In genomic region chr21:43867936-43868335, GRCh38 we compare ENCODE assay signal across 16 cellular contexts. TPM values are rescaled to one million over a fixed set of nuclear protein-coding genes. Genes with fewer than 3 reads are reported as not detected.
DNase-seq lines count a peak whose midpoint lies in the region; ATAC-seq and TF ChIP-seq lines count a peak whose summit lies in the region.
"Had no signal": no experiment of that assay in that cellular context is flagged by ENCODE, and none has a peak within 500 bp of the region (broad histone marks: within the 10 kb centered on the region; RNA-seq: fewer than 3 reads in every experiment).

No MANE protein-coding gene starts in this region.

- H3K9ac ChIP-seq in mesendoderm (ENCODE audit: low read length), result no peak overlapping the region

- no peaks in the 10 kb centered on the region for H3K9me3 ChIP-seq in lower lobe of right lung
- H3K9me3 ChIP-seq: BE2C, gastroesophageal sphincter, SJCRH30 had no signal

- H4K8ac ChIP-seq in mesendoderm (ENCODE audit: low read depth, low read length), result no peak overlapping the region

- no peaks in the 10 kb centered on the region for H3K27me3 Mint-ChIP-seq in stimulated activated naive CD8-positive, alpha-beta T cell treated with anti-CD3 and anti-CD28 coated beads, Interleukin-15, Interleukin-2, amounts not matched to agents 100 ng/mL and 50 ng/mL, for 24 hours
- no peaks in the 10 kb centered on the region for H3K27me3 Mint-ChIP-seq in activated naive CD8-positive, alpha-beta T cell treated with anti-CD3 and anti-CD28 coated beads, Interleukin-2, amount 10 ng/mL, durations not matched to agents 7 days and 5 days
- H3K27me3 Mint-ChIP-seq in mesothelial cell of epicardium (ENCODE audit: low read depth) (no peaks in the 10 kb centered on the region), type B pancreatic cell (peaks cover 2% of the 10 kb centered on the region)

- H3K36me3 Mint-ChIP-seq in stimulated activated naive CD8-positive, alpha-beta T cell treated with anti-CD3 and anti-CD28 coated beads, Interleukin-15, Interleukin-2, amounts not matched to agents 100 ng/mL and 50 ng/mL, for 24 hours (ENCODE audit: low read depth), result peaks cover 48% of the 10 kb centered on the region
- peaks cover 37% of the 10 kb centered on the region for H3K36me3 Mint-ChIP-seq in activated naive CD8-positive, alpha-beta T cell treated with anti-CD3 and anti-CD28 coated beads, Interleukin-2, amount 10 ng/mL, durations not matched to agents 7 days and 5 days
- H3K36me3 Mint-ChIP-seq in mesothelial cell of epicardium (peaks cover 24% of the 10 kb centered on the region), type B pancreatic cell (peaks cover 22% of the 10 kb centered on the region)

- WGBS in mesendoderm (ENCODE audit: extremely low coverage, insufficient coverage, low lambda C conversion rate), result no CpG with 5 or more reads among the region's 7 CpGs

- POLR2A ChIA-PET in activated naive CD8-positive, alpha-beta T cell treated with anti-CD3 and anti-CD28 coated beads, Interleukin-2, amount 10 ng/mL, durations not matched to agents 7 days and 5 days (lab: Charles Lee), result no interaction called here

- H2BK5ac ChIP-seq in mesendoderm (ENCODE audit: low read length), result no peak overlapping the region

- H2AK5ac ChIP-seq in mesendoderm (ENCODE audit: low read length), result no peak overlapping the region

- H3K4me1 ChIP-seq in lower lobe of right lung (peaks cover 39% of the 10 kb centered on the region), mesendoderm (ENCODE audit: control insufficient read depth, low read depth, low read length) (no peaks in the 10 kb centered on the region)
- H3K4me1 ChIP-seq: BE2C had no signal

- peak overlapping the region; percentile 64 for H3K4me3 Mint-ChIP-seq in stimulated activated naive CD8-positive, alpha-beta T cell treated with anti-CD3 and anti-CD28 coated beads, Interleukin-15, Interleukin-2, amounts not matched to agents 100 ng/mL and 50 ng/mL, for 24 hours
- H3K4me3 Mint-ChIP-seq in activated naive CD8-positive, alpha-beta T cell treated with anti-CD3 and anti-CD28 coated beads, Interleukin-2, amount 10 ng/mL, durations not matched to agents 7 days and 5 days, result peak overlapping the region; percentile 87
- H3K4me3 Mint-ChIP-seq in mesothelial cell of epicardium (peak overlapping the region; percentile 71), type B pancreatic cell (peak overlapping the region; percentile 89)

- no peaks in the 10 kb centered on the region for H3K79me2 ChIP-seq in mesendoderm (ENCODE audit: control insufficient read depth, insufficient read depth, low read length)

- no peaks in the 10 kb centered on the region for H3K79me1 ChIP-seq in mesendoderm (ENCODE audit: low read length)

- TF ChIP-seq CTCF in mesothelial cell of epicardium (IDR thresholded peaks at IDR 0.05; ENCODE audit: unreplicated experiment) (no peak), type B pancreatic cell (conservative IDR thresholded peaks at IDR 0.05) (no peak), lower lobe of right lung (IDR thresholded peaks at IDR 0.05) (no peak)

- H3K27ac ChIP-seq in lower lobe of right lung (no peak overlapping the region), mesendoderm (ENCODE audit: low read depth, low read length) (no peak overlapping the region)
- H3K27ac ChIP-seq: SJCRH30 had no signal

- H3K56ac ChIP-seq in mesendoderm (ENCODE audit: low read length), result no peak overlapping the region

- no peak overlapping the region for H3K4me2 ChIP-seq in mesendoderm (ENCODE audit: low read length)

- peaks cover 57% of the 10 kb centered on the region for H3K4me1 Mint-ChIP-seq in stimulated activated naive CD8-positive, alpha-beta T cell treated with anti-CD3 and anti-CD28 coated beads, Interleukin-15, Interleukin-2, amounts not matched to agents 100 ng/mL and 50 ng/mL, for 24 hours (ENCODE audit: low read depth)
- H3K4me1 Mint-ChIP-seq in activated naive CD8-positive, alpha-beta T cell treated with anti-CD3 and anti-CD28 coated beads, Interleukin-2, amount 10 ng/mL, durations not matched to agents 7 days and 5 days, result peaks cover 45% of the 10 kb centered on the region
- H3K4me1 Mint-ChIP-seq in mesothelial cell of epicardium, result peaks cover 32% of the 10 kb centered on the region
- H3K4me1 Mint-ChIP-seq in type B pancreatic cell (ENCODE audit: unreplicated experiment), result peaks cover 26% of the 10 kb centered on the region

- H3K27ac Mint-ChIP-seq in stimulated activated naive CD8-positive, alpha-beta T cell treated with anti-CD3 and anti-CD28 coated beads, Interleukin-15, Interleukin-2, amounts not matched to agents 100 ng/mL and 50 ng/mL, for 24 hours, result peak overlapping the region; percentile 88
- peak overlapping the region; percentile 17 for H3K27ac Mint-ChIP-seq in activated naive CD8-positive, alpha-beta T cell treated with anti-CD3 and anti-CD28 coated beads, Interleukin-2, amount 10 ng/mL, durations not matched to agents 7 days and 5 days
- H3K27ac Mint-ChIP-seq in mesothelial cell of epicardium (peak overlapping the region; percentile 94), type B pancreatic cell (peak overlapping the region; percentile 92)

- H3K23ac ChIP-seq in mesendoderm (ENCODE audit: low read length), result no peak overlapping the region

- H3K4me3 ChIP-seq in lower lobe of right lung (no peak overlapping the region), mesendoderm (ENCODE audit: low read length) (no peak overlapping the region)
- H3K4me3 ChIP-seq: gastroesophageal sphincter, SJCRH30 had no signal

- intact Hi-C loops in lower lobe of right lung (cut with DNase I), result no loop called here

- DNase-seq in stimulated activated naive CD8-positive, alpha-beta T cell treated with anti-CD3 and anti-CD28 coated beads, Interleukin-15, Interleukin-2, amounts not matched to agents 100 U/mL and 50 U/mL, for 24 hours, result no peak
- no peak for DNase-seq in activated naive CD8-positive, alpha-beta T cell treated with anti-CD3 and anti-CD28 coated beads, Interleukin-2, amount 10 ng/mL, durations not matched to agents 7 days and 5 days
- DNase-seq in mesothelial cell of epicardium (ENCODE audit: low spot score in 2 of 2, unreplicated experiment in 2 of 2) (no peak), type B pancreatic cell (ENCODE audit: extremely low spot score, unreplicated experiment) (no peak), lower lobe of right lung (no peak), mesendoderm (no peak)
- DNase-seq: activated CD4-positive, CD25-positive, alpha-beta regulatory T cell; BE2C; dermis blood vessel endothelial cell; GF-D8; NCI-H146; NCI-H526 treated with DMSO at 0.1 percent for 48 hours; SJCRH30 had no signal

- no peak overlapping the region for H3K4ac ChIP-seq in mesendoderm (ENCODE audit: low read depth, low read length)

- H3K36me3 ChIP-seq in lower lobe of right lung, result peaks cover 12% of the 10 kb centered on the region
- H3K36me3 ChIP-seq in mesendoderm (ENCODE audit: control insufficient read depth, insufficient read depth, low read length), result no peaks in the 10 kb centered on the region
- H3K36me3 ChIP-seq: SJCRH30 had no signal

- H2BK15ac ChIP-seq in mesendoderm (replicated peaks; ENCODE audit: low read depth), result no peak overlapping the region

- no peak overlapping the region for H3K18ac ChIP-seq in mesendoderm (ENCODE audit: low read length)

- ATAC-seq in stimulated activated naive CD8-positive, alpha-beta T cell treated with anti-CD3 and anti-CD28 coated beads, Interleukin-15, Interleukin-2, amounts not matched to agents 100 U/mL and 50 U/mL, for 24 hours, result no peak
- ATAC-seq in activated naive CD8-positive, alpha-beta T cell treated with anti-CD3 and anti-CD28 coated beads, Interleukin-2, amount 10 ng/mL, durations not matched to agents 7 days and 5 days (ENCODE audit: low read depth), result no peak
- ATAC-seq in lower lobe of right lung (no peak), HG02588 (IDR thresholded peaks at IDR 0.05; ENCODE audit: unreplicated experiment) (no peak)
- ATAC-seq: gastroesophageal sphincter had no signal

- H3K27me3 ChIP-seq in lower lobe of right lung (ENCODE audit: low read depth) (no peaks in the 10 kb centered on the region), mesendoderm (ENCODE audit: insufficient read depth, low read length, poor library complexity) (no peaks in the 10 kb centered on the region)
- H3K27me3 ChIP-seq: BE2C, gastroesophageal sphincter had no signal

- H2BK120ac ChIP-seq in mesendoderm (ENCODE audit: low read depth, low read length), result no peak overlapping the region

- no peaks in the 10 kb centered on the region for H3K9me3 Mint-ChIP-seq in stimulated activated naive CD8-positive, alpha-beta T cell treated with anti-CD3 and anti-CD28 coated beads, Interleukin-15, Interleukin-2, amounts not matched to agents 100 ng/mL and 50 ng/mL, for 24 hours
- no peaks in the 10 kb centered on the region for H3K9me3 Mint-ChIP-seq in activated naive CD8-positive, alpha-beta T cell treated with anti-CD3 and anti-CD28 coated beads, Interleukin-2, amount 10 ng/mL, durations not matched to agents 7 days and 5 days
- peaks cover 12% of the 10 kb centered on the region for H3K9me3 Mint-ChIP-seq in mesothelial cell of epicardium
- no peaks in the 10 kb centered on the region for H3K9me3 Mint-ChIP-seq in type B pancreatic cell

- no peak overlapping the region for H4K5ac ChIP-seq in mesendoderm (ENCODE audit: low read length)

RNA-seq across cellular contexts. Expression of gene AGPAT3, which starts 2.9 kb away (rescaled TPM):
- 10 to 100 TPM; 75.4 to 76.3 TPM for total RNA-seq in activated naive CD8-positive, alpha-beta T cell treated with anti-CD3 and anti-CD28 coated beads, Interleukin-2, amount 10 ng/mL, durations not matched to agents 7 days and 5 days
- total RNA-seq in mesothelial cell of epicardium, result 69.6 to 71.0 TPM (median 71.0 TPM) in 3 replicates
- total RNA-seq in type B pancreatic cell (ENCODE audit: low replicate concordance), result 57.6 and 59.2 TPM in 2 replicates
- total RNA-seq in lower lobe of right lung, result 83.3 TPM
- polyA plus RNA-seq in mesendoderm (2013, experiment 1 of 2), result 11.7 TPM
- 11.5 TPM for polyA plus RNA-seq in mesendoderm (2013, experiment 2 of 2)

Comparison
In these comparisons a context has a peak if more than half of its experiments do, and no peak if none do; other contexts are left out.
1. H3K27ac Mint-ChIP-seq: peak in every context shown above with its lines; median percentile 94 in mesothelial cell of epicardium; 92 in type B pancreatic cell; 88 in stimulated activated naive CD8-positive, alpha-beta T cell treated with anti-CD3 and anti-CD28 coated beads, Interleukin-15, Interleukin-2, amounts not matched to agents 100 ng/mL and 50 ng/mL, for 24 hours; 17 in activated naive CD8-positive, alpha-beta T cell treated with anti-CD3 and anti-CD28 coated beads, Interleukin-2, amount 10 ng/mL, durations not matched to agents 7 days and 5 days.